Comparison of ENCODE assay signal across 1 cellular context in the genomic region with DNA sequence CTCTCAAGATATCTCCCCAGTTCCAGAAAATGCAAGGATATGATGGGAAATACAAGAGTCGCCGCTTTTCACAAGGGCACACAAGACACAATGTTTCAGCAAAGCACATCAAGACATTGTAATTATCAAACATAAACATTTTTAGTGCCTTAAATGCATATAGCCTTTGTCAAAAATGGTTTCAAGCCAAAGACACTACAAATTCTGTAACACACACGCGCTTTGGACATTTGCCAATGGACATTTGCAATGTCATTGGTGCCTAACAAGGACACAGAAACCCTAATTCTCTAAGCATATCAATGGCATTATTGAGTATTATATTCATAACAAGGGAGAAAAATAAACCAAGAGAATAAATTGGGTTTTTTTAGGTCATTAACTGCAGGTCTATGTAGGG.
TF ChIP-seq lines count a peak whose summit lies in the region.

No MANE protein-coding gene starts in this region.

TF ChIP-seq in HepG2, 621 proteins besides CTCF, POLR2A, EP300 and RAD21 (continued from another document):
- TF ChIP-seq, protein P1, sequence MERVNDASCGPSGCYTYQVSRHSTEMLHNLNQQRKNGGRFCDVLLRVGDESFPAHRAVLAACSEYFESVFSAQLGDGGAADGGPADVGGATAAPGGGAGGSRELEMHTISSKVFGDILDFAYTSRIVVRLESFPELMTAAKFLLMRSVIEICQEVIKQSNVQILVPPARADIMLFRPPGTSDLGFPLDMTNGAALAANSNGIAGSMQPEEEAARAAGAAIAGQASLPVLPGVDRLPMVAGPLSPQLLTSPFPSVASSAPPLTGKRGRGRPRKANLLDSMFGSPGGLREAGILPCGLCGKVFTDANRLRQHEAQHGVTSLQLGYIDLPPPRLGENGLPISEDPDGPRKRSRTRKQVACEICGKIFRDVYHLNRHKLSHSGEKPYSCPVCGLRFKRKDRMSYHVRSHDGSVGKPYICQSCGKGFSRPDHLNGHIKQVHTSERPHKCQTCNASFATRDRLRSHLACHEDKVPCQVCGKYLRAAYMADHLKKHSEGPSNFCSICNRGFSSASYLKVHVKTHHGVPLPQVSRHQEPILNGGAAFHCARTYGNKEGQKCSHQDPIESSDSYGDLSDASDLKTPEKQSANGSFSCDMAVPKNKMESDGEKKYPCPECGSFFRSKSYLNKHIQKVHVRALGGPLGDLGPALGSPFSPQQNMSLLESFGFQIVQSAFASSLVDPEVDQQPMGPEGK (CRISPR knock-in tag; IDR thresholded peaks at IDR 0.05), result no peak
- TF ChIP-seq ISX (CRISPR knock-in tag; conservative IDR thresholded peaks at IDR 0.05), result no peak
- no peak for TF ChIP-seq ZNF564 (CRISPR knock-in tag; IDR thresholded peaks at IDR 0.05)
- TF ChIP-seq, protein P2, sequence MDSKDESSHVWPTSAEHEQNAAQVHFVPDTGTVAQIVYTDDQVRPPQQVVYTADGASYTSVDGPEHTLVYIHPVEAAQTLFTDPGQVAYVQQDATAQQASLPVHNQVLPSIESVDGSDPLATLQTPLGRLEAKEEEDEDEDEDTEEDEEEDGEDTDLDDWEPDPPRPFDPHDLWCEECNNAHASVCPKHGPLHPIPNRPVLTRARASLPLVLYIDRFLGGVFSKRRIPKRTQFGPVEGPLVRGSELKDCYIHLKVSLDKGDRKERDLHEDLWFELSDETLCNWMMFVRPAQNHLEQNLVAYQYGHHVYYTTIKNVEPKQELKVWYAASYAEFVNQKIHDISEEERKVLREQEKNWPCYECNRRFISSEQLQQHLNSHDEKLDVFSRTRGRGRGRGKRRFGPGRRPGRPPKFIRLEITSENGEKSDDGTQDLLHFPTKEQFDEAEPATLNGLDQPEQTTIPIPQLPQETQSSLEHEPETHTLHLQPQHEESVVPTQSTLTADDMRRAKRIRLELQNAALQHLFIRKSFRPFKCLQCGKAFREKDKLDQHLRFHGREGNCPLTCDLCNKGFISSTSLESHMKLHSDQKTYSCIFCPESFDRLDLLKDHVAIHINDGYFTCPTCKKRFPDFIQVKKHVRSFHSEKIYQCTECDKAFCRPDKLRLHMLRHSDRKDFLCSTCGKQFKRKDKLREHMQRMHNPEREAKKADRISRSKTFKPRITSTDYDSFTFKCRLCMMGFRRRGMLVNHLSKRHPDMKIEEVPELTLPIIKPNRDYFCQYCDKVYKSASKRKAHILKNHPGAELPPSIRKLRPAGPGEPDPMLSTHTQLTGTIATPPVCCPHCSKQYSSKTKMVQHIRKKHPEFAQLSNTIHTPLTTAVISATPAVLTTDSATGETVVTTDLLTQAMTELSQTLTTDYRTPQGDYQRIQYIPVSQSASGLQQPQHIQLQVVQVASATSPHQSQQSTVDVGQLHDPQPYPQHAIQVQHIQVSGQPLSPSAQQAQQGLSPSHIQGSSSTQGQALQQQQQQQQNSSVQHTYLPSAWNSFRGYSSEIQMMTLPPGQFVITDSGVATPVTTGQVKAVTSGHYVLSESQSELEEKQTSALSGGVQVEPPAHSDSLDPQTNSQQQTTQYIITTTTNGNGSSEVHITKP (CRISPR knock-in tag; IDR thresholded peaks at IDR 0.05; ENCODE audit: low read depth), result no peak
- TF ChIP-seq ATM (IDR thresholded peaks at IDR 0.05; ENCODE audit: borderline replicate concordance), result no peak
- no peak for TF ChIP-seq RARG (CRISPR knock-in tag; IDR thresholded peaks at IDR 0.05; ENCODE audit: low read depth)
- TF ChIP-seq, protein P3, sequence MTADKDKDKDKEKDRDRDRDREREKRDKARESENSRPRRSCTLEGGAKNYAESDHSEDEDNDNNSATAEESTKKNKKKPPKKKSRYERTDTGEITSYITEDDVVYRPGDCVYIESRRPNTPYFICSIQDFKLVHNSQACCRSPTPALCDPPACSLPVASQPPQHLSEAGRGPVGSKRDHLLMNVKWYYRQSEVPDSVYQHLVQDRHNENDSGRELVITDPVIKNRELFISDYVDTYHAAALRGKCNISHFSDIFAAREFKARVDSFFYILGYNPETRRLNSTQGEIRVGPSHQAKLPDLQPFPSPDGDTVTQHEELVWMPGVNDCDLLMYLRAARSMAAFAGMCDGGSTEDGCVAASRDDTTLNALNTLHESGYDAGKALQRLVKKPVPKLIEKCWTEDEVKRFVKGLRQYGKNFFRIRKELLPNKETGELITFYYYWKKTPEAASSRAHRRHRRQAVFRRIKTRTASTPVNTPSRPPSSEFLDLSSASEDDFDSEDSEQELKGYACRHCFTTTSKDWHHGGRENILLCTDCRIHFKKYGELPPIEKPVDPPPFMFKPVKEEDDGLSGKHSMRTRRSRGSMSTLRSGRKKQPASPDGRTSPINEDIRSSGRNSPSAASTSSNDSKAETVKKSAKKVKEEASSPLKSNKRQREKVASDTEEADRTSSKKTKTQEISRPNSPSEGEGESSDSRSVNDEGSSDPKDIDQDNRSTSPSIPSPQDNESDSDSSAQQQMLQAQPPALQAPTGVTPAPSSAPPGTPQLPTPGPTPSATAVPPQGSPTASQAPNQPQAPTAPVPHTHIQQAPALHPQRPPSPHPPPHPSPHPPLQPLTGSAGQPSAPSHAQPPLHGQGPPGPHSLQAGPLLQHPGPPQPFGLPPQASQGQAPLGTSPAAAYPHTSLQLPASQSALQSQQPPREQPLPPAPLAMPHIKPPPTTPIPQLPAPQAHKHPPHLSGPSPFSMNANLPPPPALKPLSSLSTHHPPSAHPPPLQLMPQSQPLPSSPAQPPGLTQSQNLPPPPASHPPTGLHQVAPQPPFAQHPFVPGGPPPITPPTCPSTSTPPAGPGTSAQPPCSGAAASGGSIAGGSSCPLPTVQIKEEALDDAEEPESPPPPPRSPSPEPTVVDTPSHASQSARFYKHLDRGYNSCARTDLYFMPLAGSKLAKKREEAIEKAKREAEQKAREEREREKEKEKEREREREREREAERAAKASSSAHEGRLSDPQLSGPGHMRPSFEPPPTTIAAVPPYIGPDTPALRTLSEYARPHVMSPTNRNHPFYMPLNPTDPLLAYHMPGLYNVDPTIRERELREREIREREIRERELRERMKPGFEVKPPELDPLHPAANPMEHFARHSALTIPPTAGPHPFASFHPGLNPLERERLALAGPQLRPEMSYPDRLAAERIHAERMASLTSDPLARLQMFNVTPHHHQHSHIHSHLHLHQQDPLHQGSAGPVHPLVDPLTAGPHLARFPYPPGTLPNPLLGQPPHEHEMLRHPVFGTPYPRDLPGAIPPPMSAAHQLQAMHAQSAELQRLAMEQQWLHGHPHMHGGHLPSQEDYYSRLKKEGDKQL (CRISPR knock-in tag; IDR thresholded peaks at IDR 0.05; ENCODE audit: low read depth), result no peak
TF ChIP-seq in HepG2: peak in this region for 0.
